Comparison of ENCODE assay signal across 8 cellular contexts in genomic region chr5:139295692-139296091, GRCh38. TPM values are rescaled to one million over a fixed set of nuclear protein-coding genes. Genes with fewer than 3 reads are reported as not detected.
DNase-seq lines count a peak whose midpoint lies in the region; ATAC-seq, FAIRE-seq and TF ChIP-seq lines count a peak whose summit lies in the region.
"Had no signal": no experiment of that assay in that cellular context is flagged by ENCODE, and none has a peak within 500 bp of the region (broad histone marks: within the 10 kb centered on the region; RNA-seq: fewer than 3 reads in every experiment).

No MANE protein-coding gene starts in this region.

- H3K4me3 ChIP-seq in HL-60 (replicated peaks; ENCODE audit: insufficient read depth, low read length), result peak overlapping the region; percentile 60
- peak overlapping the region; percentile 99 for H3K4me3 ChIP-seq in WERI-Rb-1 (ENCODE audit: low read depth, low read length)
- H3K4me3 ChIP-seq in smooth muscle cell, result peak overlapping the region; percentile 86

- peaks cover 25% of the 10 kb centered on the region for H3K4me1 ChIP-seq in smooth muscle cell (ENCODE audit: low read depth)

- H2AFZ ChIP-seq in smooth muscle cell (ENCODE audit: low read depth), result no peak overlapping the region

- H3K27ac ChIP-seq in HL-60 (replicated peaks), result peak overlapping the region; percentile 98; the same call in 1 of the 2 replicates
- peak overlapping the region; percentile 99; the same call in 1 of the 2 replicates for H3K27ac ChIP-seq in WERI-Rb-1
- peak overlapping the region; percentile 99 for H3K27ac ChIP-seq in smooth muscle cell (ENCODE audit: low read depth)

- H3K27me3 ChIP-seq in HL-60 (ENCODE audit: insufficient read depth, poor library complexity, severe bottlenecking) (no peaks in the 10 kb centered on the region), WERI-Rb-1 (ENCODE audit: insufficient read depth, low read depth, severe bottlenecking) (no peaks in the 10 kb centered on the region), smooth muscle cell (ENCODE audit: low read depth) (no peaks in the 10 kb centered on the region)

- H3F3A ChIP-seq in smooth muscle cell (ENCODE audit: low read depth), result peaks cover 13% of the 10 kb centered on the region

- H3K4me3 Mint-ChIP-seq in glutamatergic neuron (ENCODE audit: unreplicated experiment), result peak overlapping the region; percentile 98

- peak overlapping the region; percentile 98 for H3K9ac ChIP-seq in smooth muscle cell (ENCODE audit: low read depth)

- H3K27ac Mint-ChIP-seq in glutamatergic neuron (ENCODE audit: unreplicated experiment), result peak overlapping the region; percentile 100

- H3K36me3 ChIP-seq in WERI-Rb-1 (peaks cover 55% of the 10 kb centered on the region), smooth muscle cell (ENCODE audit: low read depth) (no peaks in the 10 kb centered on the region)

- H3K9me3 Mint-ChIP-seq in glutamatergic neuron (ENCODE audit: unreplicated experiment), result peaks cover 21% of the 10 kb centered on the region

- WGBS in smooth muscle cell (ENCODE audit: low lambda C conversion rate), result 56% methylated on average over 12 of the region's 12 CpGs

- peaks cover 63% of the 10 kb centered on the region for H4K20me1 ChIP-seq in smooth muscle cell (ENCODE audit: low read depth)

- TF ChIP-seq CTCF in HL-60 (IDR thresholded peaks at IDR 0.05; ENCODE audit: insufficient read depth, low read length) (no peak), WERI-Rb-1 (IDR thresholded peaks at IDR 0.05; ENCODE audit: low read depth, low read length) (no peak), glutamatergic neuron (IDR thresholded peaks at IDR 0.05; ENCODE audit: partially characterized antibody, unreplicated experiment) (no peak), smooth muscle cell (IDR thresholded peaks at IDR 0.05; ENCODE audit: borderline replicate concordance, insufficient read depth, poor library complexity, severe bottlenecking) (no peak), omental fat pad (IDR thresholded peaks at IDR 0.05) (no peak), D721Med (IDR thresholded peaks at IDR 0.05; ENCODE audit: insufficient read depth, missing control alignments) (no peak)

- ATAC-seq in omental fat pad (ENCODE audit: low FRiP score), result no peak

- FAIRE-seq in D721Med (lab: Jason Lieb, UNC), result no peak
- FAIRE-seq: islet of Langerhans had no signal

- no peaks in the 10 kb centered on the region for H3K9me3 ChIP-seq in WERI-Rb-1 (ENCODE audit: severe bottlenecking)
- H3K9me3 ChIP-seq in smooth muscle cell (replicated peaks; ENCODE audit: low read depth), result no peaks in the 10 kb centered on the region

- peaks cover 29% of the 10 kb centered on the region for H3K4me1 Mint-ChIP-seq in glutamatergic neuron (ENCODE audit: low read depth, unreplicated experiment)

- H3K36me3 Mint-ChIP-seq in glutamatergic neuron (ENCODE audit: unreplicated experiment), result no peaks in the 10 kb centered on the region

- peaks cover 14% of the 10 kb centered on the region for H3K27me3 Mint-ChIP-seq in glutamatergic neuron (ENCODE audit: unreplicated experiment)

- DNase-seq in HL-60 (ENCODE audit: low read depth in 1 of 2, low spot score in 1 of 2) (no peak), WERI-Rb-1 (no peak), glutamatergic neuron (no peak), smooth muscle cell (lab: John Stamatoyannopoulos, UW; ENCODE audit: unreplicated experiment) (no peak), omental fat pad (ENCODE audit: low spot score) (no peak), D721Med (ENCODE audit: insufficient read length, low spot score) (no peak)
- DNase-seq in activated CD4-positive, alpha-beta T cell treated with anti-CD3 and anti-CD28 coated beads, Interleukin-2, amount 50 U/mL, for 4 hours, result no peak

- H3K4me2 ChIP-seq in smooth muscle cell, result peak overlapping the region; percentile 96

- peaks cover 67% of the 10 kb centered on the region for H3K79me2 ChIP-seq in smooth muscle cell (ENCODE audit: low read depth)

RNA-seq across cellular contexts. Expression of gene MATR3, which starts 2.2 kb away (rescaled TPM):
- total RNA-seq in glutamatergic neuron (ENCODE audit: unreplicated experiment), result 372 TPM
- total RNA-seq in smooth muscle cell, result 267 and 353 TPM in 2 replicates
- 151 and 169 TPM in 2 replicates for polyA plus RNA-seq in smooth muscle cell
- total RNA-seq in omental fat pad, result 100 to 1,000 TPM; 155 to 222 (median 211) TPM

RNA-seq across cellular contexts. Expression of gene PAIP2, which starts 46.0 kb away (rescaled TPM):
- 128 TPM for total RNA-seq in glutamatergic neuron (ENCODE audit: unreplicated experiment)
- 96.1 and 98.1 TPM in 2 replicates for total RNA-seq in smooth muscle cell
- polyA plus RNA-seq in smooth muscle cell, result 120 and 123 TPM in 2 replicates
- total RNA-seq in omental fat pad, result 100 to 1,000 TPM in 2 of 4 donors, 10 to 100 TPM in 2; 73.1 to 113 (median 103) TPM
